In the genomic region with DNA sequence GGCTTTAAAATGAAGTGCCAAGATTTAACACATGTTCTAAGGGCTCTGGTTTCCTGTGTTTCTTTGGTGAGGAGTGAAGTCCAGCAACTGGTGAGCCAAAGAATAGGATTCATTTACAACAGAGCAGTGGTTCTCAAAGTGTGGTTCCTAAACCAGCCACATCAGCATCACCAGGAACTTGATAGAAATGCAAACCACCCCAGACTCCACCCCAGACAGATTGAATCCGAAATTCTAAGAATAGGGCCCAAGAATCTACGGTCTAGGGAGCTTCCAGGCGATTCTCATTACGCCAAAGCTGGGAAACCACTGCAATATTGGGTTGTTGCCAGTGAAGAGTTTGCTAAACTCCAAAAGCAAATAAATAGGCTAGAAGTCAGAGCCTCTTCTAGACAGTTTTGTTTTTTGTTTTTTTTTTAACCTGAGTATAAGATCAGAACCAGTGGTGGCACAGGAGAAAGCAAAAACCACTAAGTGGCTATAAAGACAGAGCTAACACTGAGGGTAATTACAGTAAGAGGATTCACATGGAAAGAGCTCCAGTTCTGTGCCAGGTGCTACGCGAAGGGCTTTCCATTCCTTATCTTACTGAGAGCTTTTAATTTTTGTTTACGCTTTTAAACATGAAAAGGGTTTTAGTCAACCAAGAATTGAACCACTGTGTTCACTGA, we compare ENCODE assay signal across 1 cellular context.
TF ChIP-seq lines count a peak whose summit lies in the region.

No MANE protein-coding gene starts in this region.

TF ChIP-seq in liver, 16 proteins besides CTCF, POLR2A, EP300 and RAD21 (continued from another document):
- TF ChIP-seq ZBTB33 (IDR thresholded peaks at IDR 0.05): peak; percentile 31
- TF ChIP-seq GABPA (IDR thresholded peaks at IDR 0.05 in 1 of 2, conservative IDR thresholded peaks at IDR 0.05 in 1 of 2): peak in 1 of 2 donors; percentile 5
- no peak for TF ChIP-seq EGR1 (IDR thresholded peaks at IDR 0.05; ENCODE audit: low read depth in 2 of 2)
- TF ChIP-seq FOXA2 (IDR thresholded peaks at IDR 0.05): no peak
